ENCODE assay signal across 13 cellular contexts in the genomic region with DNA sequence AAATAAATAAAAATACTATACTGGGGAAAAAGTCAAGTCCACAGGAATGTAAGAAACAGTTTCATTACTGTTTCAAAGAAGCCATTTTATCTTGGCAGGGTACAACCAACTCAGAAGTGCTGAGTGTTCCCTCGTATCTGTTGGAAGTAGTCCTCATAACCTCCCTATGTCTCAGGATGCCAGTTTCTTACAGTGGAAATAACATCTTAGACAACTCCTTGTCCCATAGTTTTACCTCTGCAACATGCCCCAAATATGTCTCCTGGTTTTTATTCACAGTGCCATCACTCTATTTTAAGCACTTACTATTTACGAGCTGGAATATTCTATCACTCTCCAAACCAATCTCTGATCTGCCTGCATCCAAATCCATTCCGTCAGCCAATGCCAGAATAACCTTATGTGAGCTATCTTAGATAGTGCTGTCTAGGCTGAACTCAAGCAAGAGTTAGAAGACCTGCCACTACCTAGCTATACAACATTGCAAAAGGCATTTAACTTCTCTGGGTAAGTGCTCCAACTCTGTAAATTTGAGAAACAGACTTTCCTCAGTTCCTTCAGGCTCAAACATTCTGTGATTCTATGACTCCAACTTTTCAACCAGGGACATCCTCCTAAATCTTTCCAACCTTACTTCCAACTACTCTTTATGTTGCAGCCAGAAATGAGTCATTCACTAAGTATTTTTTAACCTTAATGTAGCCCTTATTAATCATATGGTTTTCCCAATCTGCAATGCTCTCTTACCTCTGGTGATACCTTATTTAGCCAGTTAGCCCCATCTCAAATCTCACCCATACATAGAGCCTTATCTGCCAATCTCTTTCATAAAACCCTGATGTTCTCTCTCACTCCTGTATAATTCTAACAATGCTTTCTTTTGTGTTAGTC.
DNase-seq lines count a peak whose midpoint lies in the region; ATAC-seq and TF ChIP-seq lines count a peak whose summit lies in the region.
"Had no signal": no experiment of that assay in that cellular context is flagged by ENCODE, and none has a peak within 500 bp of the region (broad histone marks: within the 10 kb centered on the region; RNA-seq: fewer than 3 reads in every experiment).

No MANE protein-coding gene starts in this region.

- POLR2A ChIA-PET in Panc1 (lab: Charles Lee), result no interaction called here

- peak; percentile 65 for ATAC-seq in Panc1
- no peak for ATAC-seq in naive B cell (ENCODE audit: low read depth in 2 of 2)
- ATAC-seq: stimulated activated naive CD8-positive, alpha-beta T cell treated with anti-CD3 and anti-CD28 coated beads, Interleukin-15, Interleukin-2, amounts not matched to agents 100 U/mL and 50 U/mL, for 24 hours had no signal

- peaks cover 49% of the 10 kb centered on the region for H3K36me3 ChIP-seq in Panc1 (ENCODE audit: control insufficient read depth, insufficient read depth, low read length)

- CTCF ChIA-PET in Calu3 (lab: Charles Lee), result interaction anchor here (1.1 to 1.5 kb wide), 2 partner anchors 9 to 192 kb away, joined by 3 read pairs; no protein-coding TSS in a partner anchor
- CTCF ChIA-PET in Panc1 (lab: Charles Lee), result no interaction called here

- DNase-seq in Calu3 (no peak), Panc1 (ENCODE audit: low read depth, low spot score) (peak; percentile 33), dermis blood vessel endothelial cell (peak; percentile 41), naive B cell (no peak), T-helper 9 cell (no peak), HuH-7.5 (ENCODE audit: low spot score) (no peak), NCI-H2081 (lab: John Stamatoyannopoulos, UW) (no peak)
- DNase-seq in effector CD8-positive, alpha-beta T cell (lab: John Stamatoyannopoulos, UW), result no peak
- DNase-seq: activated T-cell treated with anti-CD3 and anti-CD28 coated beads, Interleukin-2, amount 50 U/mL, for 1 hour; NCI-H1436; NK-92 treated with Interleukin-12 subunit alpha and Interleukin-12 subunit beta, amount 100 ng/mL, for 24 hours; stimulated activated naive CD8-positive, alpha-beta T cell treated with anti-CD3 and anti-CD28 coated beads, Interleukin-15, Interleukin-2, amounts not matched to agents 100 U/mL and 50 U/mL, for 24 hours had no signal

- H3K9me3 Mint-ChIP-seq in Calu3 (ENCODE audit: low read depth, unreplicated experiment) (no peaks in the 10 kb centered on the region), naive B cell (no peaks in the 10 kb centered on the region)

- H3K27ac ChIP-seq in Panc1 (ENCODE audit: low read length), result peak overlapping the region; percentile 76
- H3K27ac ChIP-seq: HL-60 had no signal

- intact Hi-C loops in Calu3 (cut with micrococcal nuclease; ENCODE audit: unreplicated experiment), result no loop called here
- intact Hi-C loops in Panc1 (cut with micrococcal nuclease; ENCODE audit: unreplicated experiment), result no loop called here

- BruUV-seq in Calu3 (replicated peaks; lab: Mats Ljungman, UMichigan), result no TSS peak
- no TSS peak for BruUV-seq in Panc1 (replicated peaks; lab: Mats Ljungman, UMichigan)

- TF ChIP-seq CTCF in Calu3 (IDR thresholded peaks at IDR 0.05; ENCODE audit: unreplicated experiment) (no peak), Panc1 (IDR thresholded peaks at IDR 0.05) (no peak)

- no peaks in the 10 kb centered on the region for H3K9me3 ChIP-seq in Panc1 (ENCODE audit: control insufficient read depth, insufficient read depth, low read depth, low read length)

- in situ Hi-C loops in Panc1 (cut with HindIII; ENCODE audit: low pct_unique_long_range_greater_than_20kb, low sequenced_read_pairs), result no loop called here

- peaks cover 82% of the 10 kb centered on the region for H3K4me1 ChIP-seq in Panc1 (ENCODE audit: control insufficient read depth, insufficient read depth, low read length)

- H3K27me3 ChIP-seq in Panc1 (ENCODE audit: control insufficient read depth, insufficient read depth, low read length), result no peaks in the 10 kb centered on the region

- H3K36me3 Mint-ChIP-seq in Calu3 (ENCODE audit: insufficient read depth, unreplicated experiment), result peaks cover 27% of the 10 kb centered on the region
- H3K36me3 Mint-ChIP-seq in naive B cell, result peaks cover 22 to 30% of the 10 kb centered on the region in 2 donors

- peak overlapping the region; percentile 25 for H3K27ac Mint-ChIP-seq in Calu3 (ENCODE audit: unreplicated experiment)
- peak overlapping the region in 4 of 6 donors; percentile 5 to 37 (median 10) for H3K27ac Mint-ChIP-seq in naive B cell

- H3K4me3 Mint-ChIP-seq in Calu3 (ENCODE audit: low read depth, unreplicated experiment) (peak overlapping the region; percentile 3), naive B cell (no peak overlapping the region)

- H3K27me3 Mint-ChIP-seq in Calu3 (ENCODE audit: unreplicated experiment) (no peaks in the 10 kb centered on the region), naive B cell (no peaks in the 10 kb centered on the region)

- H3K4me1 Mint-ChIP-seq in Calu3 (ENCODE audit: low read depth, unreplicated experiment), result peaks cover 42% of the 10 kb centered on the region
- H3K4me1 Mint-ChIP-seq in naive B cell, result peaks cover 10 to 17% (median 11%) of the 10 kb centered on the region in 3 donors

- H3K4me3 ChIP-seq in Panc1 (ENCODE audit: low read depth in 2 of 2, low read length in 2 of 2), result no peak overlapping the region

Comparison
In these comparisons a context has a peak if more than half of its experiments do, and no peak if none do; other contexts are left out.
1. DNase-seq: peak in Panc1 (single experiment) and dermis blood vessel endothelial cell (single experiment); none in Calu3 (single experiment), naive B cell (single experiment), T-helper 9 cell (single experiment), effector CD8-positive, alpha-beta T cell (single experiment), HuH-7.5 (single experiment) and NCI-H2081 (0 of 2).